Comparison of ENCODE assay signal across 8 cellular contexts in the genomic region with DNA sequence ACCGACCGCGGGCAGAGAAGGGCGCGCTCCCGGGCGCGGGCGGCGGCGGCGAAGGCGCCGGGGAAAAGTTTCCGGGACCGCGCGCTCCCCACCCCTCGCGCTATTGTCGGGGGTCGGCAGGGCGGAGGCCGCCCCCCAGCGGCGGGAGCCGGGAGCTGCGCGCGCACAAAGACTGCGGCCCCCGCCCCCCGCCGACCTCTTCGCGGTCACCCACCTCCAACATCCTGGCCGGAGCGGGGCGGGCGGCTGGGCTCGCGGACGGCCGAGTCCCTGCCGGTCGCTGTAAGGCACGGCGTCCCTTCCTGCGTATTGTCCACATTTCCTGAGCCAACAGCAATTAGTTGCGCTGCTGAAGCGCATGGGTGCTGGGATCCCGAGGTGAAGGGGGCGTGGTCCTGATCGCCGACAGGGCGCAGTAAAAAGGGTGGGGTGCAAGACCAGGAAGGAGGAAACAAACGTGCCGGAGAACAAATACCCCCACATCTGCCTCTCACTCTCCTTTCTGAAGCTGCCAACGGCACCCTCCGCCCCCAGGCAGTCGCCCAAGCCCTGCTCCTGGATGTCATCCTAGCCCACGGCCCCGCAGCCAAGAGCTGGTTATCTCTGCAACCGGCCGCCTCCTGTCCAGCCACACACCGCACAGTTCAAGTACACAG. TPM values are rescaled to one million over a fixed set of nuclear protein-coding genes. Genes with fewer than 3 reads are reported as not detected.
DNase-seq lines count a peak whose midpoint lies in the region; ATAC-seq and TF ChIP-seq lines count a peak whose summit lies in the region.

A gene with protein sequence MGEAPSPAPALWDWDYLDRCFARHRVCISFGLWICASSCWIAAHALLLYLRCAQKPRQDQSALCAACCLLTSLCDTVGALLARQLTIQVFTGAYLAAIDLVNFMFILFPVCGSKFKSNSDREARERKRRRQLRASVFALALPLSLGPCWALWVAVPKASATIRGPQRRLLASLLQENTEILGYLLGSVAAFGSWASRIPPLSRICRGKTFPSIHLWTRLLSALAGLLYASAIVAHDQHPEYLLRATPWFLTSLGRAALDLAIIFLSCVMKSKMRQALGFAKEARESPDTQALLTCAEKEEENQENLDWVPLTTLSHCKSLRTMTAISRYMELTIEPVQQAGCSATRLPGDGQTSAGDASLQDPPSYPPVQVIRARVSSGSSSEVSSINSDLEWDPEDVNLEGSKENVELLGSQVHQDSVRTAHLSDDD (minus strand): TSS at position 71 of the 656 bp plus-strand sequence. CDS start 204 bp downstream, outside the sequence.

- H3K9me3 ChIP-seq in T-helper 17 cell (ENCODE audit: control insufficient read depth, low read length, poor library complexity, severe bottlenecking), result no peaks in the 10 kb centered on the region

- TF ChIP-seq CTCF in GM13977 (IDR thresholded peaks at IDR 0.05; ENCODE audit: extremely low read depth, insufficient read depth, missing control alignments) (peak; percentile 76), astrocyte of the spinal cord (IDR thresholded peaks at IDR 0.05; ENCODE audit: low read depth, low read length) (peak; percentile 58)

- H3K27me3 Mint-ChIP-seq in T-helper 17 cell, result no peaks in the 10 kb centered on the region

- peak within 1 kb of the TSS; percentile 53 for H3K27ac Mint-ChIP-seq in T-helper 17 cell

- ATAC-seq in HG02852 (IDR thresholded peaks at IDR 0.05; ENCODE audit: unreplicated experiment), result peak; percentile 76
- ATAC-seq in T-helper 17 cell, result peak; percentile 81

- peaks cover 7% of the 10 kb centered on the region for H3K4me1 Mint-ChIP-seq in T-helper 17 cell

- peak within 1 kb of the TSS; percentile 86 for H3K4me3 Mint-ChIP-seq in T-helper 17 cell

- H3K4me3 ChIP-seq in astrocyte of the spinal cord (ENCODE audit: low read depth, low read length), result peak within 1 kb of the TSS; percentile 81
- H3K4me3 ChIP-seq in skeletal muscle cell (ENCODE audit: low read depth, low read length), result peak within 1 kb of the TSS; percentile 72

- in situ Hi-C loops in GM13977 (cut with MboI; ENCODE audit: low pct_unique_long_range_greater_than_20kb, low sequenced_read_pairs, unreplicated experiment) (no loop called here), astrocyte of the spinal cord (cut with HindIII; ENCODE audit: low sequenced_read_pairs) (no loop called here)

- peak; percentile 92 for DNase-seq in GM13977 (ENCODE audit: low spot score)
- DNase-seq in NCI-H1417 treated with DMSO at 0.1 percent for 48 hours (lab: John Stamatoyannopoulos, UW), result peak; percentile 27
- DNase-seq in T-helper 17 cell, result peak; percentile 27 to 50 (median 42)
- DNase-seq in astrocyte of the spinal cord (ENCODE audit: low read depth, low spot score), result peak; percentile 81
- DNase-seq in iPS DF 19.7 (ENCODE audit: low read depth, low spot score), result peak; percentile 33
- peak; percentile 16 for DNase-seq in skeletal muscle cell (ENCODE audit: low read depth)
- no peak for DNase-seq in cerebellar nuclear complex (lab: John Stamatoyannopoulos, UW)

- no peaks in the 10 kb centered on the region for H3K36me3 Mint-ChIP-seq in T-helper 17 cell (ENCODE audit: low read depth)

RNA-seq across cellular contexts. Expression of the gene that starts here (rescaled TPM):
- total RNA-seq in T-helper 17 cell, result under 1 TPM; 0.87 to 0.94 TPM

Comparison
In these comparisons a context has a peak if more than half of its experiments do, and no peak if none do; other contexts are left out.
1. Peak in DNase-seq and ATAC-seq in T-helper 17 cell; RNA of the gene not detected or under 1 TPM.
2. DNase-seq: peak in GM13977 (single experiment), NCI-H1417 treated with DMSO at 0.1 percent for 48 hours (single experiment), astrocyte of the spinal cord (single experiment), iPS DF 19.7 (single experiment) and skeletal muscle cell (single experiment); none in cerebellar nuclear complex (0 of 2).